Comparison of ENCODE assay signal across 1 cellular context in genomic region chr17:60769327-60769726, GRCh38.
A peak's percentile ranks its signal among the peaks of the same experiment; 100 is the strongest.
TF ChIP-seq lines count a peak whose summit lies in the region.

No MANE protein-coding gene starts in this region.

TF ChIP-seq in HepG2, 621 proteins besides CTCF, POLR2A, EP300 and RAD21 (continued from another document):
- TF ChIP-seq ZMYM4 (CRISPR knock-in tag; IDR thresholded peaks at IDR 0.05), result peak; percentile 65; the same call in 1 of the 2 replicates
- TF ChIP-seq ZNF292 (CRISPR knock-in tag; IDR thresholded peaks at IDR 0.05; ENCODE audit: borderline replicate concordance, low read depth), result peak; percentile 39; the same call in 1 of the 2 replicates
- no peak for TF ChIP-seq ZBTB43 (CRISPR knock-in tag; conservative IDR thresholded peaks at IDR 0.05)
- TF ChIP-seq REPIN1 (CRISPR knock-in tag; IDR thresholded peaks at IDR 0.05; ENCODE audit: borderline replicate concordance, low read depth), result 0 out of 2 replicates have a peak, but pooled peaks have one; percentile 30
- TF ChIP-seq HNF4A (CRISPR knock-in tag; IDR thresholded peaks at IDR 0.05), result 0 out of 2 replicates have a peak, but pooled peaks have one; percentile 48
